ENCODE assay signal across 17 cellular contexts in the genomic region with DNA sequence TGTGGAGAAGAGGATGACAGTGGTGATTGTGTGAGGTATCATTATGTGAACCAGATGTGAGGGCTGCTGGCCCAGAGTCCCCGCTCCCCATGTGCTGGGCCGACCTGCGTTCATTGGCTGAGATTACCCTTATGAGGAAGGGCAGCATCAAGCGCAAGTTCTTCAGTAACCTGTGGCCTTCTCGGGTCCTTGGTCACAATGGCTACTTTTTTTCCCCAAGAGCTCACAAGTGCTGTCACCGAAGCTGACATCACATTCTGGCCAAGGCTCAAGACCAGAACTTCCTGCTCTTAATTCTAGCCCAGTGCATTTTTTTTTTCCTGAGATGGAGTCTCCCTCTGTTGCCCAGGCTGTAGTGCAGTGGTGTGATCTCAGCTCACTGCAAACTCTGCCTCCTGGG.
"Had no signal": no experiment of that assay in that cellular context is flagged by ENCODE, and none has a peak within 500 bp of the region (broad histone marks: within the 10 kb centered on the region; RNA-seq: fewer than 3 reads in every experiment).

No MANE protein-coding gene starts in this region.

- H3K4me3 ChIP-seq: esophagus muscularis mucosa, hepatocyte, neural progenitor cell, psoas muscle, sigmoid colon, thoracic aorta had no signal

- H3K27ac ChIP-seq: esophagus muscularis mucosa, hepatocyte, neural progenitor cell, psoas muscle, sigmoid colon, thoracic aorta had no signal

- H3K4me1 ChIP-seq: psoas muscle had no signal

- ATAC-seq: activated CD4-positive, alpha-beta T cell treated with anti-CD3 and anti-CD28 coated beads for 36 hours; left colon; psoas muscle; stimulated activated memory B cell treated with anti-CD40 and anti-IgM and Interleukin-4, amounts not matched to agents 10 μg/mL and 1 μg/mL and 100 μg/mL, for 72 hours had no signal

- H3K27me3 ChIP-seq: esophagus muscularis mucosa, hepatocyte, neural progenitor cell, sigmoid colon had no signal

- H3K36me3 ChIP-seq: esophagus muscularis mucosa, neural progenitor cell, sigmoid colon, thoracic aorta had no signal

- H3K9me3 ChIP-seq: esophagus muscularis mucosa, psoas muscle, sigmoid colon, thoracic aorta had no signal

- DNase-seq: activated CD4-positive, alpha-beta T cell treated with anti-CD3 and anti-CD28 coated beads for 36 hours; activated CD4-positive, alpha-beta T cell treated with anti-CD3 and anti-CD28 coated beads, Interleukin-2, amount 50 U/mL, for 48 hours; activated gamma-delta T cell; dermis blood vessel endothelial cell; effector memory CD4-positive, alpha-beta T cell; left colon; mammary epithelial cell; naive B cell; psoas muscle; sigmoid colon; stimulated activated CD4-positive, alpha-beta T cell treated with anti-CD3 and anti-CD28 coated beads, Interleukin-4, amount 100 ng/mL, for 24 hours; SW 1271 had no signal
